ENCODE assay signal across 18 cellular contexts in genomic region chr20:43985608-43986316, GRCh38.
DNase-seq lines count a peak whose midpoint lies in the region; ATAC-seq, FAIRE-seq and TF ChIP-seq lines count a peak whose summit lies in the region.
"Had no signal": no experiment of that assay in that cellular context is flagged by ENCODE, and none has a peak within 500 bp of the region (broad histone marks: within the 10 kb centered on the region; RNA-seq: fewer than 3 reads in every experiment).

No MANE protein-coding gene starts in this region.

- peaks cover 23% of the 10 kb centered on the region for H3K4me1 ChIP-seq in endothelial cell of umbilical vein (ENCODE audit: control insufficient read depth, extremely low read depth, insufficient read depth, low read length)
- H3K4me1 ChIP-seq: Caco-2 had no signal

- H3K27me3 Mint-ChIP-seq in CD4-positive, alpha-beta T cell, result no peaks in the 10 kb centered on the region

- DNase-seq in CD4-positive, alpha-beta T cell, result no peak
- DNase-seq in M059J (ENCODE audit: low read depth) (peak; percentile 51), endothelial cell of umbilical vein (ENCODE audit: low read depth, low spot score) (peak; percentile 31), myocyte (ENCODE audit: low read depth) (peak; percentile 43), H4 (ENCODE audit: low spot score) (no peak), GM19238 (ENCODE audit: insufficient read length, low spot score) (no peak), LoVo (ENCODE audit: low spot score) (no peak)
- DNase-seq: Caco-2, NCI-H1436 treated with DMSO at 0.1 percent for 48 hours, NCI-H2081, NCI-H526 treated with DMSO at 0.1 percent for 48 hours, PC-9, Right ventricle myocardium superior, SK-N-SH had no signal

- no TSS peak for BruUV-seq in endothelial cell of umbilical vein (replicated peaks; lab: Mats Ljungman, UMichigan)

- no peaks in the 10 kb centered on the region for H3K9me1 ChIP-seq in endothelial cell of umbilical vein (replicated peaks; ENCODE audit: control insufficient read depth, extremely low read depth, insufficient read depth, low read length)

- no peaks in the 10 kb centered on the region for H3K36me3 Mint-ChIP-seq in CD4-positive, alpha-beta T cell (ENCODE audit: low read depth)

- ATAC-seq in CD4-positive, alpha-beta T cell (ENCODE audit: poor library complexity), result no peak
- ATAC-seq in HG03139 (IDR thresholded peaks at IDR 0.05; ENCODE audit: unreplicated experiment), result no peak
- ATAC-seq: A549 had no signal

- H3K27ac ChIP-seq in CD4-positive, alpha-beta T cell (ENCODE audit: low read depth, low read length), result no peak overlapping the region
- no peak overlapping the region for H3K27ac ChIP-seq in endothelial cell of umbilical vein (ENCODE audit: insufficient read depth, low read depth, low read length)
- H3K27ac ChIP-seq: C4-2B, PC-9 had no signal

- intact Hi-C loops in CD4-positive, alpha-beta T cell (cut with DNase I, micrococcal nuclease), result no loop called here
- intact Hi-C loops in endothelial cell of umbilical vein (cut with micrococcal nuclease), result loop anchor here (2.0 kb wide), 2 partner anchors 33 to 71 kb away; partner anchors contain the start of gene TOX2

- POLR2A ChIA-PET in CD4-positive, alpha-beta T cell (lab: Charles Lee), result no interaction called here
- POLR2A ChIA-PET in endothelial cell of umbilical vein (lab: Charles Lee), result no interaction called here

- H3K4me3 ChIP-seq in endothelial cell of umbilical vein (replicated peaks in 1 of 3; ENCODE audit: insufficient read depth in 1 of 3, low read depth in 1 of 3, low read length in 3 of 3), result no peak overlapping the region
- H3K4me3 ChIP-seq: A549, PC-9 had no signal

- H2AFZ ChIP-seq in endothelial cell of umbilical vein (ENCODE audit: low read depth, low read length), result no peak overlapping the region
- H2AFZ ChIP-seq: PC-9 had no signal

- H3K27ac Mint-ChIP-seq in CD4-positive, alpha-beta T cell, result peak overlapping the region; percentile 22

- CTCF ChIA-PET in CD4-positive, alpha-beta T cell (lab: Charles Lee), result no interaction called here
- CTCF ChIA-PET in endothelial cell of umbilical vein (lab: Charles Lee), result interaction anchor here (1.3 to 2.8 kb wide), 3 partner anchors 8 to 43 kb away, joined by 4 to 11 read pairs (median 6); no protein-coding TSS in a partner anchor

- H3K79me2 ChIP-seq in endothelial cell of umbilical vein (ENCODE audit: control insufficient read depth, insufficient read depth, low read length), result no peaks in the 10 kb centered on the region

- no peak for FAIRE-seq in endothelial cell of umbilical vein (lab: Jason Lieb, UNC)
- FAIRE-seq: A549 had no signal

- H3K4me2 ChIP-seq in endothelial cell of umbilical vein (ENCODE audit: insufficient read depth, low read length), result no peak overlapping the region
- H3K4me2 ChIP-seq: A549, KMS-11, PC-9, SK-N-SH had no signal

- H3K36me3 ChIP-seq in endothelial cell of umbilical vein (ENCODE audit: control insufficient read depth in 2 of 2, extremely low read depth in 1 of 2, insufficient read depth in 2 of 2, low read length in 2 of 2), result no peaks in the 10 kb centered on the region

- H3K9me3 ChIP-seq in CD4-positive, alpha-beta T cell (ENCODE audit: control insufficient read depth, low read length), result no peaks in the 10 kb centered on the region
- H3K9me3 ChIP-seq in endothelial cell of umbilical vein (replicated peaks; ENCODE audit: control insufficient read depth, insufficient read depth, low read length), result no peaks in the 10 kb centered on the region
- H3K9me3 ChIP-seq: A549, Caco-2, SK-N-SH had no signal

- dilution Hi-C loops in endothelial cell of umbilical vein (cut with MboI; ENCODE audit: extremely low pct_ligation_motif_present, low sequenced_read_pairs), result no loop called here

- no peak overlapping the region for H3K9ac ChIP-seq in endothelial cell of umbilical vein (replicated peaks; ENCODE audit: extremely low read depth, insufficient read depth, low read length)
- H3K9ac ChIP-seq: KMS-11, SK-N-SH had no signal

- H3K4me1 Mint-ChIP-seq in CD4-positive, alpha-beta T cell (ENCODE audit: low read depth), result peaks cover 25% of the 10 kb centered on the region

- no peak for TF ChIP-seq POLR2A in endothelial cell of umbilical vein (IDR thresholded peaks at IDR 0.05; ENCODE audit: low read depth, low read length)

- no peak for TF ChIP-seq CTCF in CD4-positive, alpha-beta T cell (IDR thresholded peaks at IDR 0.05)
- TF ChIP-seq CTCF in endothelial cell of umbilical vein (IDR thresholded peaks at IDR 0.05; ENCODE audit: extremely low read depth in 1 of 2, insufficient read depth in 1 of 2, low read depth in 1 of 2, low read length in 2 of 2), result no peak

- no peaks in the 10 kb centered on the region for H3K9me3 Mint-ChIP-seq in CD4-positive, alpha-beta T cell

- H3K27me3 ChIP-seq in CD4-positive, alpha-beta T cell (ENCODE audit: control insufficient read depth, insufficient read depth, low read length), result no peaks in the 10 kb centered on the region
- H3K27me3 ChIP-seq in endothelial cell of umbilical vein (ENCODE audit: control insufficient read depth in 2 of 2, insufficient read depth in 2 of 2, low read length in 2 of 2), result no peaks in the 10 kb centered on the region

- no peaks in the 10 kb centered on the region for H4K20me1 ChIP-seq in endothelial cell of umbilical vein (replicated peaks; ENCODE audit: control insufficient read depth, extremely low read depth, insufficient read depth, low read length)

- H3K4me3 Mint-ChIP-seq in CD4-positive, alpha-beta T cell, result no peak overlapping the region

TF ChIP-seq in endothelial cell of umbilical vein, 7 proteins besides CTCF, POLR2A, EP300 and RAD21:
- TF ChIP-seq JUN (IDR thresholded peaks at IDR 0.05; ENCODE audit: borderline replicate concordance, insufficient read depth, insufficient read length, low read depth) (no peak), POLR2AphosphoS5 (IDR thresholded peaks at IDR 0.05; ENCODE audit: insufficient read depth, low read depth, low read length) (no peak), EZH2 (IDR thresholded peaks at IDR 0.05; ENCODE audit: borderline replicate concordance, low read depth, low read length, severe bottlenecking) (no peak)

Comparison
In these comparisons a context has a peak if more than half of its experiments do, and no peak if none do; other contexts are left out.
1. DNase-seq: peak in M059J (single experiment), endothelial cell of umbilical vein (single experiment) and myocyte (single experiment); none in CD4-positive, alpha-beta T cell (0 of 10), H4 (single experiment), GM19238 (single experiment) and LoVo (single experiment).